In the genomic region with DNA sequence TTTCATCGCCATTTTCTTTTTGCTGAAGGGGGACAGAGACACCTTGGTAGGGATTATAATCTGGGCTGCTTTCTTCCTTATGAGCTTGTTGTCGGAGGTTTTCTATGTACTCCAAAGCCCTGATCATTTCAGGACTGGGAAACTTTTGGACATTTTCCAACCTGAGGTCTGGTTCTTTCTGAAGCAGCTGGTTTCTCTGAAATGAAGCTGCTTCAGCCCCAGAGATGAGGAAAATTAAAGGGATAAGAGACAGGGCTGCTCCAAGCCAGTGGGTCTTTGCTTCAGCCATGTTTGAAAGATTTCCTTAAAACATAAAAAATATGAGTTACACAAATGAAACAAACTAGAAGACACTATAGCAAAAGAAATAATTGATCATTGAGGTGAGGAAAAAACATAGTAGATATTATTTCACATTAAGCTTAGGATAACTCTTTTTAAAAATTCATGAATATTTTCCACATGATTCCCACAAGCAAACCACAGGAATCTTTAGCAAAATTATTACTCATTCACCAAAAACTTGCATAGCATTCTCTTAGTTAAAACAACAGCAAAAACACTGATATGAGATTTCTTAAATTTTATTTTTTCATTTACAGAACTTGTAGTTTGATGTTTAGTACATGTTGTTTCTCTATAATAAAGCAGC, we compare ENCODE assay signal across 14 cellular contexts. TPM values are rescaled to one million over a fixed set of nuclear protein-coding genes. Genes with fewer than 3 reads are reported as not detected.
DNase-seq lines count a peak whose midpoint lies in the region; ATAC-seq and TF ChIP-seq lines count a peak whose summit lies in the region.
"Had no signal": no experiment of that assay in that cellular context is flagged by ENCODE, and none has a peak within 500 bp of the region (broad histone marks: within the 10 kb centered on the region; RNA-seq: fewer than 3 reads in every experiment).

No MANE protein-coding gene starts in this region.

- H3F3A ChIP-seq in smooth muscle cell (ENCODE audit: low read depth), result peaks cover 28% of the 10 kb centered on the region

- peak; percentile 41 for DNase-seq in NCI-H1092 treated with DMSO at 0.1 percent for 48 hours (lab: John Stamatoyannopoulos, UW)
- DNase-seq in NCI-H1092 (lab: John Stamatoyannopoulos, UW), result no peak
- DNase-seq in SK-N-MC (ENCODE audit: low read depth, low spot score), result no peak
- peak; percentile 85 for DNase-seq in fibroblast of pulmonary artery (ENCODE audit: low read depth)
- no peak for DNase-seq in smooth muscle cell (lab: John Stamatoyannopoulos, UW; ENCODE audit: unreplicated experiment)
- no peak for DNase-seq in 8988T
- DNase-seq: DMS53, left lung, natural killer cell, spleen, tibial artery had no signal

- H4K20me1 ChIP-seq in smooth muscle cell (ENCODE audit: low read depth), result no peaks in the 10 kb centered on the region

- ATAC-seq in HG02973 (IDR thresholded peaks at IDR 0.05; ENCODE audit: unreplicated experiment) (no peak), HG03460 (IDR thresholded peaks at IDR 0.05; ENCODE audit: unreplicated experiment) (no peak)
- ATAC-seq: left lung, natural killer cell had no signal

- H3K36me3 ChIP-seq in SK-N-MC (ENCODE audit: insufficient read depth, low read length), result no peaks in the 10 kb centered on the region
- H3K36me3 ChIP-seq in smooth muscle cell (ENCODE audit: low read depth), result no peaks in the 10 kb centered on the region
- H3K36me3 ChIP-seq: left lung, spleen, tibial artery had no signal

- H2AFZ ChIP-seq in smooth muscle cell (ENCODE audit: low read depth), result no peak overlapping the region

- H3K4me3 ChIP-seq in SK-N-MC (peak overlapping the region; percentile 33; the same call in 1 of the 2 replicates), fibroblast of pulmonary artery (replicated peaks; ENCODE audit: low read depth, low read length) (no peak overlapping the region), smooth muscle cell (peak overlapping the region; percentile 20)
- H3K4me3 ChIP-seq: left lung, spleen, tibial artery had no signal

- TF ChIP-seq CTCF in fibroblast of pulmonary artery (IDR thresholded peaks at IDR 0.05; ENCODE audit: low read length, missing control alignments) (no peak), smooth muscle cell (IDR thresholded peaks at IDR 0.05; ENCODE audit: borderline replicate concordance, insufficient read depth, poor library complexity, severe bottlenecking) (no peak)

- H3K4me2 ChIP-seq in smooth muscle cell, result peak overlapping the region; percentile 80

- H3K9ac ChIP-seq in SK-N-MC (ENCODE audit: insufficient read length) (no peak overlapping the region), smooth muscle cell (ENCODE audit: low read depth) (peak overlapping the region; percentile 46)

- no peaks in the 10 kb centered on the region for H3K27me3 ChIP-seq in smooth muscle cell (ENCODE audit: low read depth)
- H3K27me3 ChIP-seq: tibial artery had no signal

- H3K9me3 ChIP-seq in SK-N-MC (ENCODE audit: low read depth, low read length) (no peaks in the 10 kb centered on the region), smooth muscle cell (replicated peaks; ENCODE audit: low read depth) (no peaks in the 10 kb centered on the region)
- H3K9me3 ChIP-seq: left lung, spleen, tibial artery had no signal

- 57% methylated on average over 2 of the region's 2 CpGs for WGBS in smooth muscle cell (ENCODE audit: low lambda C conversion rate)

- H3K79me2 ChIP-seq in smooth muscle cell (ENCODE audit: low read depth), result no peaks in the 10 kb centered on the region

- H3K27ac ChIP-seq in SK-N-MC, result 0 out of 2 replicates have a peak overlapping the region, but pooled peaks have one; percentile 0
- H3K27ac ChIP-seq in smooth muscle cell (ENCODE audit: low read depth), result peak overlapping the region; percentile 90
- H3K27ac ChIP-seq: spleen, tibial artery had no signal

- H3K4me1 ChIP-seq in smooth muscle cell (ENCODE audit: low read depth), result peaks cover 17% of the 10 kb centered on the region

RNA-seq across cellular contexts. Expression of a gene that starts 3.0 kb away (rescaled TPM):
- total RNA-seq in smooth muscle cell, result 34.7 and 41.5 TPM in 2 replicates
- 22.4 and 29.1 TPM in 2 replicates for polyA plus RNA-seq in smooth muscle cell
- total RNA-seq: activated CD8-positive, alpha-beta memory T cell treated with anti-CD3 and anti-CD28 coated beads for 36 hours had no signal

Comparison
In these comparisons a context has a peak if more than half of its experiments do, and no peak if none do; other contexts are left out.
1. DNase-seq: peak in NCI-H1092 treated with DMSO at 0.1 percent for 48 hours (single experiment) and fibroblast of pulmonary artery (single experiment); none in NCI-H1092 (single experiment), SK-N-MC (single experiment), smooth muscle cell (single experiment) and 8988T (single experiment).